In genomic region chr14:39733741-39734140, GRCh38 we compare ENCODE assay signal across 18 cellular contexts.
"Had no signal": no experiment of that assay in that cellular context is flagged by ENCODE, and none has a peak within 500 bp of the region (broad histone marks: within the 10 kb centered on the region; RNA-seq: fewer than 3 reads in every experiment).

No MANE protein-coding gene starts in this region.

- H3K4me3 Mint-ChIP-seq: activated CD8-positive, alpha-beta memory T cell treated with anti-CD3 and anti-CD28 coated beads, Interleukin-2, amount 10 ng/mL, durations not matched to agents 7 days and 5 days; activated naive CD4-positive, alpha-beta T cell treated with anti-CD3 and anti-CD28 coated beads for 36 hours; activated naive CD8-positive, alpha-beta T cell treated with anti-CD3 and anti-CD28 coated beads, Interleukin-2, amount 50 U/mL, for 24 hours; dendritic cell treated with granulocyte-macrophage colony-stimulating factor and Interleukin-4, amounts not matched to agents 40 ng/mL and 50 ng/mL, for 4 days; effector memory CD8-positive, alpha-beta T cell; mesothelial cell of epicardium had no signal

- DNase-seq: activated CD4-positive, alpha-beta T cell treated with anti-CD3 and anti-CD28 coated beads for 1 hour; activated CD4-positive, alpha-beta T cell treated with anti-CD3 and anti-CD28 coated beads, Interleukin-2, amount 50 U/mL, for 48 hours; activated CD8-positive, alpha-beta memory T cell treated with anti-CD3 and anti-CD28 coated beads, Interleukin-2, amount 10 ng/mL, durations not matched to agents 7 days and 5 days; activated naive CD4-positive, alpha-beta T cell treated with anti-CD3 and anti-CD28 coated beads for 36 hours; activated naive CD8-positive, alpha-beta T cell treated with anti-CD3 and anti-CD28 coated beads, Interleukin-2, amount 50 U/mL, for 24 hours; activated T-cell treated with anti-CD3 and anti-CD28 coated beads, Interleukin-2, amount 50 U/mL, for 1 hour; effector memory CD8-positive, alpha-beta T cell; gastrocnemius medialis; heart right ventricle; left colon; lower lobe of right lung; stomach; testis; upper lobe of left lung had no signal

- H3K4me1 Mint-ChIP-seq: activated CD8-positive, alpha-beta memory T cell treated with anti-CD3 and anti-CD28 coated beads, Interleukin-2, amount 10 ng/mL, durations not matched to agents 7 days and 5 days; activated naive CD8-positive, alpha-beta T cell treated with anti-CD3 and anti-CD28 coated beads, Interleukin-2, amount 50 U/mL, for 24 hours; mesothelial cell of epicardium had no signal

- ATAC-seq: activated CD8-positive, alpha-beta memory T cell treated with anti-CD3 and anti-CD28 coated beads, Interleukin-2, amount 10 ng/mL, durations not matched to agents 7 days and 5 days; activated naive CD8-positive, alpha-beta T cell treated with anti-CD3 and anti-CD28 coated beads, Interleukin-2, amount 50 U/mL, for 24 hours; effector memory CD8-positive, alpha-beta T cell; gastrocnemius medialis; heart right ventricle; left colon; lower lobe of right lung; sciatic nerve had no signal

- H3K36me3 Mint-ChIP-seq: activated CD8-positive, alpha-beta memory T cell treated with anti-CD3 and anti-CD28 coated beads, Interleukin-2, amount 10 ng/mL, durations not matched to agents 7 days and 5 days had no signal

- H3K27me3 Mint-ChIP-seq: activated CD8-positive, alpha-beta memory T cell treated with anti-CD3 and anti-CD28 coated beads, Interleukin-2, amount 10 ng/mL, durations not matched to agents 7 days and 5 days; activated naive CD8-positive, alpha-beta T cell treated with anti-CD3 and anti-CD28 coated beads, Interleukin-2, amount 50 U/mL, for 24 hours; dendritic cell treated with granulocyte-macrophage colony-stimulating factor and Interleukin-4, amounts not matched to agents 40 ng/mL and 50 ng/mL, for 4 days; effector memory CD8-positive, alpha-beta T cell had no signal

- H3K27ac Mint-ChIP-seq: activated CD8-positive, alpha-beta memory T cell treated with anti-CD3 and anti-CD28 coated beads, Interleukin-2, amount 10 ng/mL, durations not matched to agents 7 days and 5 days; activated naive CD4-positive, alpha-beta T cell treated with anti-CD3 and anti-CD28 coated beads for 36 hours; activated naive CD8-positive, alpha-beta T cell treated with anti-CD3 and anti-CD28 coated beads, Interleukin-2, amount 50 U/mL, for 24 hours; activated T-helper 2 cell treated with anti-CD3 and anti-CD28 coated beads, Interferon-gamma antibody, Interleukin-2, Interleukin-4, amounts not matched to agents 10 μg/mL and 5 μg/mL and 100 μg/mL, durations not matched to agents 14 hours and 24 hours and 36 hours; dendritic cell treated with granulocyte-macrophage colony-stimulating factor and Interleukin-4, amounts not matched to agents 40 ng/mL and 50 ng/mL, for 4 days; effector memory CD8-positive, alpha-beta T cell; mesothelial cell of epicardium had no signal
